In the genomic region with DNA sequence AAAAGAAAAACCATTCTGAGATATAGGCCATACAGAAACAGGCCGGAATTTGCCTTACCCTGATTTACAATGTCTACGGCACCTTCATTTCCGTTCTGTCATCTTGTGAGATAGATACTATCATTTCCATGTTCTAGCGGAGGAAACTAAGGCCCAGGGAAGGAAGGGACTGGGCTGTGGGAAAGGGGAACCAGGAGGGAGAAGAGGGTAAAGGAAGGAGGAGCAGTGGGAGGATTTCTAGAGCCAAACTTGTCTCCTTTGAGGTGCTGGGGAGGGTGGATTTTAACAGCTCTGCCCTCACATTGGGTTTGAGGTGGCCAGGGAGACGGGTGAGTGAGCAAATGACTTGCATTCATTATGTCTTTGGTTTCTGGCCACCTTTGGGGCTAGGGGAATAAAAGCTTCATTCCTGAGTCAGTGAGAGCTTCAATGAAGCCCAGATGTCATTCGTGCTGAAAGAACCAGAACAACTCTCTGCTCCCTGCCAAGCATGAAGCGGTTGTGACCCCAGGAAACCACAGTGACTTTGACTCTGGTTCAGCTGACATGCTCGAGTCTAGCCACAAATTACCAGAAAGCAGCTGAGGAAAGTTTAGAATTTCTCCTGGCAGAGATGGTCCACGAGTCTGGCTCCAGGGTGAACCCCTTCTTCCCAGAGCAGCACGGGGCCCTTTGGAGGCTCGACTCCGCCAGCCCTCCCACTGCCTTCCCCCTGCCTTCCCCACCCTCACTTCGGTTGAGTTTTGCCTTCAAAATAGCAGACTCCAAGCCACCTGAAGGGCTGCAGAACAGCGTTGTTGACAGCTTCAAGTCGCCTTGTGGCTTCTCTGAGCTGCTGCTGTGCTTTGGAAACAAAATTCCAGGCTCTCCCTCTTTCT, we compare ENCODE assay signal across 8 cellular contexts. TPM values are rescaled to one million over a fixed set of nuclear protein-coding genes. Genes with fewer than 3 reads are reported as not detected.
DNase-seq lines count a peak whose midpoint lies in the region; ATAC-seq and TF ChIP-seq lines count a peak whose summit lies in the region.

No MANE protein-coding gene starts in this region.

- no peaks in the 10 kb centered on the region for H3K9me3 ChIP-seq in BE2C

- peak overlapping the region; percentile 29 for H3K4me3 Mint-ChIP-seq in osteocyte (ENCODE audit: unreplicated experiment)

- H3K9me3 Mint-ChIP-seq in osteocyte (ENCODE audit: unreplicated experiment) = no peaks in the 10 kb centered on the region

- H3K4me1 ChIP-seq in BE2C = no peaks in the 10 kb centered on the region

- TF ChIP-seq CTCF in osteocyte (IDR thresholded peaks at IDR 0.05) = no peak
- no peak for TF ChIP-seq CTCF in BE2C (IDR thresholded peaks at IDR 0.05; ENCODE audit: low read depth, low read length)

- no peak overlapping the region for H3K4me3 ChIP-seq in BE2C (ENCODE audit: low read depth, low read length)

- no peaks in the 10 kb centered on the region for H3K27me3 Mint-ChIP-seq in osteocyte (ENCODE audit: unreplicated experiment)

- no peaks in the 10 kb centered on the region for H3K27me3 ChIP-seq in BE2C

- H3K36me3 ChIP-seq in BE2C = no peaks in the 10 kb centered on the region

- ATAC-seq in GM18870 (IDR thresholded peaks at IDR 0.05; ENCODE audit: unreplicated experiment) (peak; percentile 53), HG03442 (IDR thresholded peaks at IDR 0.05; ENCODE audit: unreplicated experiment) (peak; percentile 55)

- peaks cover 76% of the 10 kb centered on the region for H3K4me1 Mint-ChIP-seq in osteocyte (ENCODE audit: unreplicated experiment)

- peak overlapping the region; percentile 85 for H3K27ac Mint-ChIP-seq in osteocyte (ENCODE audit: unreplicated experiment)

- DNase-seq in astrocyte of the hippocampus (ENCODE audit: low read depth, low spot score) = peak; percentile 94
- DNase-seq in osteocyte (ENCODE audit: extremely low spot score, unreplicated experiment) = peak; percentile 84
- DNase-seq in inferior parietal cortex (ENCODE audit: extremely low spot score) = no peak
- no peak for DNase-seq in NCI-H345 (lab: John Stamatoyannopoulos, UW)
- DNase-seq in caudate nucleus (lab: John Stamatoyannopoulos, UW) = no peak
- DNase-seq in BE2C = no peak

- peaks cover 9% of the 10 kb centered on the region for H3K36me3 Mint-ChIP-seq in osteocyte (ENCODE audit: unreplicated experiment)

- no peak overlapping the region for H3K27ac ChIP-seq in caudate nucleus (ENCODE audit: low read depth, low read length)

RNA-seq across cellular contexts. Expression of a gene that starts 3.8 kb away (rescaled TPM):
- total RNA-seq in osteocyte = 190 and 191 TPM in 2 replicates
- 0.60 TPM for polyA plus RNA-seq in BE2C (2012; ENCODE audit: insufficient read depth, insufficient read length, low read depth)

RNA-seq across cellular contexts. Expression of a gene that starts 30.1 kb away (rescaled TPM):
- 63.9 and 64.8 TPM in 2 replicates for total RNA-seq in osteocyte
- polyA plus RNA-seq in BE2C (2012; ENCODE audit: insufficient read depth, insufficient read length, low read depth) = 122 TPM

Comparison
In these comparisons a context has a peak if more than half of its experiments do, and no peak if none do; other contexts are left out.
1. DNase-seq: peak in astrocyte of the hippocampus (single experiment) and osteocyte (single experiment); none in inferior parietal cortex (single experiment), NCI-H345 (single experiment), caudate nucleus (0 of 61) and BE2C (single experiment).